In genomic region chr18:10768221-10768620, GRCh38 we compare ENCODE assay signal across 11 cellular contexts.
"Had no signal": no experiment of that assay in that cellular context is flagged by ENCODE, and none has a peak within 500 bp of the region (broad histone marks: within the 10 kb centered on the region; RNA-seq: fewer than 3 reads in every experiment).

No MANE protein-coding gene starts in this region.

- DNase-seq: GM23248, GOT3, H7, H9, HCEC 1CT, HFFc6 had no signal

- ATAC-seq: GM23338, HCT116 had no signal

- H3K27ac ChIP-seq: GM23248 had no signal

- H3K9me3 ChIP-seq: HAP-1 had no signal

- H3K4me1 ChIP-seq: HAP-1 had no signal

- H2AFZ ChIP-seq: GM23248, GM23338 had no signal

- H3K27ac Mint-ChIP-seq: GM23338, H9, HFFc6 had no signal

- H3K9ac ChIP-seq: GM23248 had no signal

- H3K36me3 ChIP-seq: HAP-1 had no signal

- H3K4me1 Mint-ChIP-seq: GM23338, H9 had no signal

- FAIRE-seq: H1, H54 had no signal

- H3K4me3 Mint-ChIP-seq: GM23338, H9, HFFc6 had no signal

- H3K9me3 Mint-ChIP-seq: GM23338 had no signal

- H3K4me2 ChIP-seq: GM23338 had no signal

- H3K4me3 ChIP-seq: GM23248, GM23338, HAP-1 had no signal
